In genomic region chr18:72543362-72544055, GRCh38 we compare ENCODE assay signal across 10 cellular contexts. TPM values are rescaled to one million over a fixed set of nuclear protein-coding genes. Genes with fewer than 3 reads are reported as not detected.
A peak's percentile ranks its signal among the peaks of the same experiment; 100 is the strongest.
DNase-seq lines count a peak whose midpoint lies in the region; FAIRE-seq and TF ChIP-seq lines count a peak whose summit lies in the region.
"Had no signal": no experiment of that assay in that cellular context is flagged by ENCODE, and none has a peak within 500 bp of the region (broad histone marks: within the 10 kb centered on the region; RNA-seq: fewer than 3 reads in every experiment).

No MANE protein-coding gene starts in this region.

- H3K27me3 ChIP-seq in OCI-LY3 (ENCODE audit: low read depth, low read length), result peaks cover 7% of the 10 kb centered on the region; the same call in 1 of the 2 replicates

- H3K9me3 ChIP-seq in OCI-LY3 (ENCODE audit: insufficient read depth, low read length), result no peaks in the 10 kb centered on the region
- H3K9me3 ChIP-seq: pancreas had no signal

- DNase-seq in DMS153 treated with DMSO at 0.1 percent for 48 hours (lab: John Stamatoyannopoulos, UW; ENCODE audit: unreplicated experiment), result peak; percentile 48
- DNase-seq in DMS153 (lab: John Stamatoyannopoulos, UW), result no peak
- peak; percentile 20 to 26 for DNase-seq in frontal cortex (ENCODE audit: low spot score in 2 of 2)
- no peak for DNase-seq in RPMI8226
- no peak for DNase-seq in effector CD4-positive, alpha-beta T cell
- DNase-seq in NCI-H526 treated with DMSO at 0.1 percent for 48 hours (lab: John Stamatoyannopoulos, UW), result no peak

- no peaks in the 10 kb centered on the region for H3K36me3 ChIP-seq in OCI-LY3 (replicated peaks; ENCODE audit: low read depth, low read length)
- H3K36me3 ChIP-seq: pancreas had no signal

- no peaks in the 10 kb centered on the region for H3K4me1 ChIP-seq in OCI-LY3 (ENCODE audit: low read length)
- H3K4me1 ChIP-seq: pancreas had no signal

- no peak overlapping the region for H3K9ac ChIP-seq in OCI-LY3 (ENCODE audit: low read length)

- H2AFZ ChIP-seq in OCI-LY3 (ENCODE audit: low read depth, low read length), result peak overlapping the region; percentile 86; the same call in 1 of the 2 replicates

- H4K20me1 ChIP-seq in OCI-LY3 (ENCODE audit: insufficient read depth, low read length), result no peaks in the 10 kb centered on the region

- FAIRE-seq in frontal cortex (lab: Jason Lieb, UNC), result no peak
- FAIRE-seq: pancreas had no signal

- peak overlapping the region; percentile 75 for H3K4me3 ChIP-seq in OCI-LY3 (ENCODE audit: low read length)
- H3K4me3 ChIP-seq in skin epidermis, result peak overlapping the region in 4 of 7 experiments; percentile 3 to 30 (median 16)

- H3K27ac ChIP-seq in OCI-LY3 (ENCODE audit: low read length) (no peak overlapping the region), skin epidermis (no peak overlapping the region)
- H3K27ac ChIP-seq: pancreas had no signal

- no peak for TF ChIP-seq CTCF in OCI-LY3 (IDR thresholded peaks at IDR 0.05; ENCODE audit: low read depth, low read length)

- peak overlapping the region; percentile 86 for H3K4me2 ChIP-seq in OCI-LY3 (ENCODE audit: low read length)

- no peaks in the 10 kb centered on the region for H3K79me2 ChIP-seq in OCI-LY3 (ENCODE audit: low read length)

RNA-seq across cellular contexts. Expression of gene CBLN2, which starts 0.6 kb away (rescaled TPM):
- total RNA-seq in frontal cortex, result 280 TPM
- total RNA-seq: activated CD8-positive, alpha-beta memory T cell treated with anti-CD3 and anti-CD28 coated beads for 36 hours had no signal

Comparison
In these comparisons a context has a peak if more than half of its experiments do, and no peak if none do; other contexts are left out.
1. DNase-seq: peak in DMS153 treated with DMSO at 0.1 percent for 48 hours (single experiment) and frontal cortex (2 of 2); none in DMS153 (single experiment), RPMI8226 (single experiment), effector CD4-positive, alpha-beta T cell (single experiment) and NCI-H526 treated with DMSO at 0.1 percent for 48 hours (single experiment).